In genomic region chr12:45220366-45220931, GRCh38 we compare ENCODE assay signal across 2 cellular contexts.
A peak's percentile ranks its signal among the peaks of the same experiment; 100 is the strongest.
TF ChIP-seq lines count a peak whose summit lies in the region.

No MANE protein-coding gene starts in this region.

TF ChIP-seq in IMR-90, 13 proteins besides CTCF, POLR2A, EP300 and RAD21:
- TF ChIP-seq CEBPB (IDR thresholded peaks at IDR 0.05; ENCODE audit: low read depth, low read length), result peak; percentile 65
- no peak for TF ChIP-seq RCOR1 (IDR thresholded peaks at IDR 0.05; ENCODE audit: insufficient replicate concordance, low read length)

TF ChIP-seq in GM12878, 131 proteins besides CTCF, POLR2A, EP300 and RAD21:
- TF ChIP-seq PAX5 (IDR thresholded peaks at IDR 0.05; ENCODE audit: borderline replicate concordance, low read depth, low read length), result no peak
- TF ChIP-seq CHD1 (IDR thresholded peaks at IDR 0.05; ENCODE audit: low read depth, low read length), result no peak
- TF ChIP-seq HDAC6 (IDR thresholded peaks at IDR 0.05; ENCODE audit: unreplicated experiment), result no peak
- no peak for TF ChIP-seq KAT2A (conservative IDR thresholded peaks at IDR 0.05; ENCODE audit: control insufficient read depth, low read depth, low read length)
- no peak for TF ChIP-seq CEBPB (IDR thresholded peaks at IDR 0.05; ENCODE audit: borderline replicate concordance in 1 of 2, low read depth in 2 of 2, low read length in 2 of 2)
- TF ChIP-seq, protein P1, sequence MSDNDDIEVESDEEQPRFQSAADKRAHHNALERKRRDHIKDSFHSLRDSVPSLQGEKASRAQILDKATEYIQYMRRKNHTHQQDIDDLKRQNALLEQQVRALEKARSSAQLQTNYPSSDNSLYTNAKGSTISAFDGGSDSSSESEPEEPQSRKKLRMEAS (IDR thresholded peaks at IDR 0.05; ENCODE audit: low read depth, low read length), result no peak
- TF ChIP-seq HCFC1 (IDR thresholded peaks at IDR 0.05; ENCODE audit: low read length), result no peak
- TF ChIP-seq SMAD5 (IDR thresholded peaks at IDR 0.05; ENCODE audit: low read depth), result no peak
- no peak for TF ChIP-seq BHLHE40 (IDR thresholded peaks at IDR 0.05; ENCODE audit: borderline replicate concordance in 1 of 2, low read depth in 2 of 2, low read length in 1 of 2)
- no peak for TF ChIP-seq KLF5 (IDR thresholded peaks at IDR 0.05; ENCODE audit: partially characterized antibody)
- TF ChIP-seq ZBTB11 (CRISPR knock-in tag; IDR thresholded peaks at IDR 0.05), result no peak
TF ChIP-seq in GM12878: peak in this region for 0.
